1 cellular context compared by ENCODE assay signal in the genomic region with DNA sequence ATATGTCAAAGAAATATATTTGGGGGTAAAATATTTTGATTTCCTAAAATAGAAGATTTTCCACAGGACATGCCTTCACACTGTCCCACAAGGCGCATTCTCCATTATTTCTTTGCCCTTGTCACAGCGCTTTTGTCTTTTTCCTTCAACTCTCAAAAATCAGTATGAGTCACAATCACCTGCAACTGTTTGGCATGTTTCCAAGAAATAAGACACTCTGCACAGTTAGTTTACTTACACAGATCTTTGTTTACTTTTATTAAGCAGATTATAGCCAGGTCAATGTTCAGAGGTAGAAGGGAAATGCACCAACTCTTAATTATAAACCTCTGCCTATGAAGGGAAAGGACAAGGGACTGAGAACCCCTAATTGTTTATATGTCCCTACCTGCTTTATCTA.
TF ChIP-seq lines count a peak whose summit lies in the region.

No MANE protein-coding gene starts in this region.

TF ChIP-seq in SK-N-SH treated with all-trans-retinoic acid at 6 μM for 48 hours, 23 proteins besides CTCF, POLR2A, EP300 and RAD21 (continued from another document):
- TF ChIP-seq ZFP3 (CRISPR knock-in tag; IDR thresholded peaks at IDR 0.05) (no peak), BACH2 (CRISPR knock-in tag; IDR thresholded peaks at IDR 0.05; ENCODE audit: borderline replicate concordance) (no peak)
